ENCODE assay signal across 25 cellular contexts in genomic region chr3:151205482-151205881, GRCh38. TPM values are rescaled to one million over a fixed set of nuclear protein-coding genes. Genes with fewer than 3 reads are reported as not detected.
DNase-seq lines count a peak whose midpoint lies in the region; ATAC-seq lines count a peak whose summit lies in the region.
"Had no signal": no experiment of that assay in that cellular context is flagged by ENCODE, and none has a peak within 500 bp of the region (broad histone marks: within the 10 kb centered on the region; RNA-seq: fewer than 3 reads in every experiment).

No MANE protein-coding gene starts in this region.

- POLR2A ChIA-PET in T-cell (lab: Charles Lee), result interaction anchor here (0.5 to 1.0 kb wide), 3 partner anchors 9 to 37 kb away, joined by 3 to 6 read pairs (median 3); no protein-coding TSS in a partner anchor

- H3K27ac Mint-ChIP-seq in activated naive CD4-positive, alpha-beta T cell treated with anti-CD3 and anti-CD28 coated beads for 36 hours, result peak overlapping the region; percentile 98
- H3K27ac Mint-ChIP-seq in T-cell, result peak overlapping the region; percentile 91 to 99
- H3K27ac Mint-ChIP-seq in activated naive CD8-positive, alpha-beta T cell treated with anti-CD3 and anti-CD28 coated beads for 36 hours, result peak overlapping the region; percentile 96
- peak overlapping the region; percentile 95 for H3K27ac Mint-ChIP-seq in stimulated activated effector memory CD8-positive, alpha-beta T cell treated with anti-CD3 and anti-CD28 coated beads, Interleukin-12 subunit alpha, Interleukin-12 subunit beta, amount 100 ng/mL, for 72 hours
- H3K27ac Mint-ChIP-seq: nephron; stimulated activated memory B cell treated with anti-CD40 and anti-IgM and Interleukin-4, amounts not matched to agents 10 μg/mL and 1 μg/mL and 100 μg/mL, for 72 hours had no signal

- H3K4me3 Mint-ChIP-seq in activated naive CD4-positive, alpha-beta T cell treated with anti-CD3 and anti-CD28 coated beads for 36 hours, result peak overlapping the region; percentile 56
- H3K4me3 Mint-ChIP-seq in T-cell, result peak overlapping the region; percentile 32 to 64 (median 48)
- H3K4me3 Mint-ChIP-seq in activated naive CD8-positive, alpha-beta T cell treated with anti-CD3 and anti-CD28 coated beads for 36 hours, result peak overlapping the region; percentile 18
- peak overlapping the region; percentile 76 for H3K4me3 Mint-ChIP-seq in stimulated activated effector memory CD8-positive, alpha-beta T cell treated with anti-CD3 and anti-CD28 coated beads, Interleukin-12 subunit alpha, Interleukin-12 subunit beta, amount 100 ng/mL, for 72 hours
- H3K4me3 Mint-ChIP-seq: nephron; stimulated activated memory B cell treated with anti-CD40 and anti-IgM and Interleukin-4, amounts not matched to agents 10 μg/mL and 1 μg/mL and 100 μg/mL, for 72 hours had no signal

- H3K27me3 Mint-ChIP-seq in activated naive CD4-positive, alpha-beta T cell treated with anti-CD3 and anti-CD28 coated beads for 36 hours (ENCODE audit: low read depth), result no peaks in the 10 kb centered on the region
- no peaks in the 10 kb centered on the region for H3K27me3 Mint-ChIP-seq in T-cell
- H3K27me3 Mint-ChIP-seq in activated naive CD8-positive, alpha-beta T cell treated with anti-CD3 and anti-CD28 coated beads for 36 hours, result peaks cover 4% of the 10 kb centered on the region

- no peak for DNase-seq in activated naive CD4-positive, alpha-beta T cell treated with anti-CD3 and anti-CD28 coated beads for 36 hours
- no peak for DNase-seq in activated naive CD4-positive, alpha-beta T cell (lab: John Stamatoyannopoulos, UW)
- DNase-seq in T-cell, result no peak
- no peak for DNase-seq in activated naive CD8-positive, alpha-beta T cell treated with anti-CD3 and anti-CD28 coated beads for 36 hours
- DNase-seq in stimulated activated effector memory CD8-positive, alpha-beta T cell treated with anti-CD3 and anti-CD28 coated beads, Interleukin-12 subunit alpha, Interleukin-12 subunit beta, amount 100 ng/mL, for 72 hours (ENCODE audit: low spot score in 2 of 2), result peak in 1 of 2 donors; percentile 72
- no peak for DNase-seq in KG1 (lab: John Stamatoyannopoulos, UW)
- DNase-seq in NCI-H524 (lab: John Stamatoyannopoulos, UW), result no peak
- DNase-seq: anterior cingulate cortex, dermis blood vessel endothelial cell, hypothalamus, left ventricle myocardium inferior, NCI-H1048, NCI-H187 treated with DMSO at 0.1 percent for 48 hours, NCI-H226, NCI-H748 treated with DMSO at 0.1 percent for 48 hours, ovary, retina, WERI-Rb-1 had no signal

- ATAC-seq in T-cell (replicated peaks in 1 of 4) (no peak), GM21529 (IDR thresholded peaks at IDR 0.05; ENCODE audit: unreplicated experiment) (no peak)
- no peak for ATAC-seq in stimulated activated effector memory CD8-positive, alpha-beta T cell treated with anti-CD3 and anti-CD28 coated beads, Interleukin-12 subunit alpha, Interleukin-12 subunit beta, amount 100 ng/mL, for 72 hours
- ATAC-seq: stimulated activated memory B cell treated with anti-CD40 and anti-IgM and Interleukin-4, amounts not matched to agents 10 μg/mL and 1 μg/mL and 100 μg/mL, for 72 hours had no signal

- H3K9me3 Mint-ChIP-seq in activated naive CD4-positive, alpha-beta T cell treated with anti-CD3 and anti-CD28 coated beads for 36 hours, result no peaks in the 10 kb centered on the region
- no peaks in the 10 kb centered on the region for H3K9me3 Mint-ChIP-seq in T-cell
- H3K9me3 Mint-ChIP-seq in activated naive CD8-positive, alpha-beta T cell treated with anti-CD3 and anti-CD28 coated beads for 36 hours, result peaks cover 2% of the 10 kb centered on the region
- no peaks in the 10 kb centered on the region for H3K9me3 Mint-ChIP-seq in stimulated activated effector memory CD8-positive, alpha-beta T cell treated with anti-CD3 and anti-CD28 coated beads, Interleukin-12 subunit alpha, Interleukin-12 subunit beta, amount 100 ng/mL, for 72 hours
- H3K9me3 Mint-ChIP-seq: nephron; stimulated activated memory B cell treated with anti-CD40 and anti-IgM and Interleukin-4, amounts not matched to agents 10 μg/mL and 1 μg/mL and 100 μg/mL, for 72 hours had no signal

- H3K4me1 Mint-ChIP-seq in activated naive CD4-positive, alpha-beta T cell treated with anti-CD3 and anti-CD28 coated beads for 36 hours (ENCODE audit: low read depth), result peaks cover 67% of the 10 kb centered on the region
- peaks cover 78 to 87% (median 79%) of the 10 kb centered on the region in 3 donors for H3K4me1 Mint-ChIP-seq in T-cell
- peaks cover 69% of the 10 kb centered on the region for H3K4me1 Mint-ChIP-seq in activated naive CD8-positive, alpha-beta T cell treated with anti-CD3 and anti-CD28 coated beads for 36 hours
- peaks cover 52% of the 10 kb centered on the region for H3K4me1 Mint-ChIP-seq in stimulated activated effector memory CD8-positive, alpha-beta T cell treated with anti-CD3 and anti-CD28 coated beads, Interleukin-12 subunit alpha, Interleukin-12 subunit beta, amount 100 ng/mL, for 72 hours
- H3K4me1 Mint-ChIP-seq: nephron; stimulated activated memory B cell treated with anti-CD40 and anti-IgM and Interleukin-4, amounts not matched to agents 10 μg/mL and 1 μg/mL and 100 μg/mL, for 72 hours had no signal

- intact Hi-C loops in activated naive CD4-positive, alpha-beta T cell treated with anti-CD3 and anti-CD28 coated beads for 36 hours (cut with micrococcal nuclease), result loop anchor here (5.0 to 10.0 kb wide), 2 partner anchors 793 to 1239 kb away; no protein-coding TSS in a partner anchor

- CTCF ChIA-PET in activated naive CD4-positive, alpha-beta T cell treated with anti-CD3 and anti-CD28 coated beads for 36 hours (lab: Charles Lee), result interaction anchor here (0.7 to 7.8 kb wide), 5 partner anchors 15 to 1121 kb away, joined by 3 to 96 read pairs (median 4); no protein-coding TSS in a partner anchor
- CTCF ChIA-PET in T-cell (lab: Charles Lee), result interaction anchor here (0.6 to 1.3 kb wide), 4 partner anchors 23 to 68 kb away, joined by 3 to 5 read pairs (median 3); no protein-coding TSS in a partner anchor

- peaks cover 24% of the 10 kb centered on the region for H3K36me3 Mint-ChIP-seq in activated naive CD4-positive, alpha-beta T cell treated with anti-CD3 and anti-CD28 coated beads for 36 hours (ENCODE audit: low read depth)
- H3K36me3 Mint-ChIP-seq in T-cell, result peaks cover 7% of the 10 kb centered on the region
- peaks cover 46% of the 10 kb centered on the region for H3K36me3 Mint-ChIP-seq in activated naive CD8-positive, alpha-beta T cell treated with anti-CD3 and anti-CD28 coated beads for 36 hours
- peaks cover 61% of the 10 kb centered on the region for H3K36me3 Mint-ChIP-seq in stimulated activated effector memory CD8-positive, alpha-beta T cell treated with anti-CD3 and anti-CD28 coated beads, Interleukin-12 subunit alpha, Interleukin-12 subunit beta, amount 100 ng/mL, for 72 hours
- H3K36me3 Mint-ChIP-seq: stimulated activated memory B cell treated with anti-CD40 and anti-IgM and Interleukin-4, amounts not matched to agents 10 μg/mL and 1 μg/mL and 100 μg/mL, for 72 hours had no signal

RNA-seq across cellular contexts. Expression of gene GPR171, which starts 2.5 kb away (rescaled TPM):
- 10 to 100 TPM; 42.8 to 46.9 TPM for total RNA-seq in activated naive CD4-positive, alpha-beta T cell treated with anti-CD3 and anti-CD28 coated beads for 36 hours
- 10 to 100 TPM; 23.2 to 67.2 (median 51.9) TPM for total RNA-seq in T-cell
- total RNA-seq in activated naive CD8-positive, alpha-beta T cell treated with anti-CD3 and anti-CD28 coated beads for 36 hours, result 100 to 1,000 TPM; 131 to 134 TPM
- total RNA-seq: cardiac muscle cell, dermis blood vessel endothelial cell, fibroblast of lung, left ventricle myocardium inferior, RPMI7951, SJSA1 had no signal

Comparison
In these comparisons a context has a peak if more than half of its experiments do, and no peak if none do; other contexts are left out.
1. H3K4me3 Mint-ChIP-seq: peak in every context shown above with its lines; median percentile 76 in stimulated activated effector memory CD8-positive, alpha-beta T cell treated with anti-CD3 and anti-CD28 coated beads, Interleukin-12 subunit alpha, Interleukin-12 subunit beta, amount 100 ng/mL, for 72 hours; 56 in activated naive CD4-positive, alpha-beta T cell treated with anti-CD3 and anti-CD28 coated beads for 36 hours; 48 in T-cell; 18 in activated naive CD8-positive, alpha-beta T cell treated with anti-CD3 and anti-CD28 coated beads for 36 hours.